8 cellular contexts compared by ENCODE assay signal in the genomic region with DNA sequence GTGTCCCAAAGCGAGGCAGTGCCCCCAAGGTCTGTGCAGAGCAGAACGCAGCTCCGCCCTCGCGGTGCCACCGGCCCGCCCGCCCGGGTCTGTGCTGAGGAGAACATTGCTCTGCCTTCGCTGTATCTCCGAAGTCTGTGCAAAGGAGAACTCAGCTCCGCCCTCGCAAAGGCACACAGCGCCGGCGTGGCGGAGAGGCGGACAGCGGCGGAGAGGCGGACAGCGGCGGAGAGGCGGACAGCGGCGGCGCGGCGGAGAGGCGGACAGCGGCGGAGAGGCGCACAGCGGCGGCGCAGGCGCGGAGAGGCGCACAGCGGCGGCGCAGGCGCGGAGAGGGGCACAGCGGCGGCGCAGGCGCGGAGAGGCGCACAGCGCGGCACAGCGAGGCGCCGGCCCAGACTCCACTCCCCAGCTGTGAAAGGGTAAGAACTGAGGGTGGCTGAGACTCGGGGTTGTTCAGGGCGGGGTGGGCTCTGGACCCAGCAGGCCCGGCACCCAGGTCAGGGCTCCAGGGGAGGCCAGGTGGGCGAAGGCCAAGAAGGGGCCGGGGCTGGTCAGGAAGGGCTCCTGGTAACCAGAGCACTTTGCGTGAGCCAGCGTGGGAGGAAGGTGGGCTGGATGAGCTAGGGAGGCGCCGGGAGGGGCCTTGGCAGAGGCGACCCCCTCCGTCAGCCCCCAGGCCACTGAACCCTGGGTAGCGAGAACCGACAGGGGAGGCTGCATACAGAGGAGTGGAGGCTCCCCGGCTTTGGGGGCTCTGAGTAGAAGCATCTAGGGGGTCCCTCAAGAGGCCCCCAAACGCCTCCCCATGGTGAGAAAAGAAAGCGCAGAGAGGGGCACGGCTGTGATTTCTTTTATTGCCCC. TPM values are rescaled to one million over a fixed set of nuclear protein-coding genes. Genes with fewer than 3 reads are reported as not detected.
DNase-seq lines count a peak whose midpoint lies in the region; ATAC-seq and TF ChIP-seq lines count a peak whose summit lies in the region.
"Not testable (repeated sequence)": the region's sequence is repeated elsewhere in the genome, so short reads cannot be mapped to it uniquely, and the experiment has no call there.

No MANE protein-coding gene starts in this region.

- H3K27me3 Mint-ChIP-seq in activated T-cell treated with anti-CD3 and anti-CD28 coated beads, Interleukin-2, amount 50 U/mL, for 72 hours (ENCODE audit: low read depth), result not testable (repeated sequence)

- H3K9me3 ChIP-seq in esophagus (ENCODE audit: control insufficient read depth in 2 of 2, insufficient read depth in 1 of 2, low read depth in 1 of 2, low read length in 1 of 2); mucosa of descending colon: not testable (repeated sequence)

- 1 to 2% methylated on average over 43 to 72 of the region's 72 CpGs for WGBS in esophagus, 2 donors

- H3K36me3 ChIP-seq in esophagus (ENCODE audit: control insufficient read depth in 2 of 2, insufficient read depth in 2 of 2, low read length in 1 of 2); mucosa of descending colon (ENCODE audit: low read depth): not testable (repeated sequence)

- TF ChIP-seq CTCF in C4-2B (conservative IDR thresholded peaks at IDR 0.05); mucosa of descending colon (IDR thresholded peaks at IDR 0.05): not testable (repeated sequence)

- DNase-seq in Jurkat, Clone E6-1 (ENCODE audit: low read depth, low spot score), result peak; percentile 37
- DNase-seq in RPMI7951 (ENCODE audit: low read depth) (peak; percentile 58), mucosa of descending colon (peak; percentile 64 to 86 (median 76))
- peak; percentile 78 to 88 for DNase-seq in activated T-cell treated with anti-CD3 and anti-CD28 coated beads, Interleukin-2, amount 50 U/mL, for 72 hours
- DNase-seq in stimulated activated CD8-positive, alpha-beta memory T cell treated with anti-CD3 and anti-CD28 coated beads, Interleukin-12 subunit alpha, Interleukin-12 subunit beta, amount 100 ng/mL, for 24 hours (ENCODE audit: extremely low read depth), result peak; percentile 28

- peaks cover 29% of the 10 kb centered on the region for H3K4me1 Mint-ChIP-seq in activated T-cell treated with anti-CD3 and anti-CD28 coated beads, Interleukin-2, amount 50 U/mL, for 72 hours (ENCODE audit: low read depth)

- H3K27me3 ChIP-seq in esophagus (ENCODE audit: control insufficient read depth in 1 of 2, insufficient read depth in 2 of 2, low read length in 2 of 2), result not testable (repeated sequence)

- H3K4me3 ChIP-seq in Jurkat, Clone E6-1 (ENCODE audit: low read length), result peak overlapping the region; percentile 65
- H3K4me3 ChIP-seq in esophagus (ENCODE audit: low read depth in 1 of 2, low read length in 2 of 2) (peak overlapping the region; percentile 76 to 86), mucosa of descending colon (peak overlapping the region; percentile 48)

- intact Hi-C loops in mucosa of descending colon (cut with DNase I, micrococcal nuclease), result not testable (repeated sequence)

- H3K9me3 Mint-ChIP-seq in activated T-cell treated with anti-CD3 and anti-CD28 coated beads, Interleukin-2, amount 50 U/mL, for 72 hours, result not testable (repeated sequence)

- peak overlapping the region; percentile 92 for H3K27ac Mint-ChIP-seq in activated T-cell treated with anti-CD3 and anti-CD28 coated beads, Interleukin-2, amount 50 U/mL, for 72 hours

- peak overlapping the region; percentile 86 for H3K27ac ChIP-seq in C4-2B
- peak overlapping the region; percentile 67 to 81 for H3K27ac ChIP-seq in esophagus (ENCODE audit: low read depth in 2 of 2, low read length in 1 of 2)

- H3K4me1 ChIP-seq in esophagus (ENCODE audit: control insufficient read depth in 2 of 2, insufficient read depth in 2 of 2, low read length in 1 of 2); mucosa of descending colon (ENCODE audit: low read depth): not testable (repeated sequence)

- H3K36me3 Mint-ChIP-seq in activated T-cell treated with anti-CD3 and anti-CD28 coated beads, Interleukin-2, amount 50 U/mL, for 72 hours (ENCODE audit: insufficient read depth in 2 of 2), result not testable (repeated sequence)

- ATAC-seq in GM21423 (IDR thresholded peaks at IDR 0.05; ENCODE audit: unreplicated experiment) (peak; percentile 76), mucosa of descending colon (peak; percentile 100)
- ATAC-seq in activated T-cell treated with anti-CD3 and anti-CD28 coated beads, Interleukin-2, amount 50 U/mL, for 72 hours (replicated peaks in 1 of 2), result peak; percentile 99 to 100

- peak overlapping the region; percentile 93 to 94 for H3K4me3 Mint-ChIP-seq in activated T-cell treated with anti-CD3 and anti-CD28 coated beads, Interleukin-2, amount 50 U/mL, for 72 hours

RNA-seq across cellular contexts. Expression of a gene that starts 53.4 kb away (rescaled TPM):
- not detected for polyA plus RNA-seq in Jurkat, Clone E6-1 (2012; ENCODE audit: insufficient read depth, insufficient read length)
- total RNA-seq in RPMI7951 (2014; rRNA removed; shearing (Covaris generic)), result not detected in 2 replicates
- total RNA-seq in activated T-cell treated with anti-CD3 and anti-CD28 coated beads, Interleukin-2, amount 50 U/mL, for 72 hours, result not detected
- not detected for polyA plus RNA-seq in esophagus
- total RNA-seq in mucosa of descending colon, result not detected

Comparison
In these comparisons a context has a peak if more than half of its experiments do, and no peak if none do; other contexts are left out.
1. Peak in every context shown above with its lines: DNase-seq, ATAC-seq, H3K4me3 ChIP-seq and H3K27ac ChIP-seq.
2. DNase-seq: peak in every context shown above with its lines; median percentile 83 in activated T-cell treated with anti-CD3 and anti-CD28 coated beads, Interleukin-2, amount 50 U/mL, for 72 hours; 76 in mucosa of descending colon; 58 in RPMI7951; 37 in Jurkat, Clone E6-1; 28 in stimulated activated CD8-positive, alpha-beta memory T cell treated with anti-CD3 and anti-CD28 coated beads, Interleukin-12 subunit alpha, Interleukin-12 subunit beta, amount 100 ng/mL, for 24 hours.